ENCODE assay signal across 20 cellular contexts in the genomic region with DNA sequence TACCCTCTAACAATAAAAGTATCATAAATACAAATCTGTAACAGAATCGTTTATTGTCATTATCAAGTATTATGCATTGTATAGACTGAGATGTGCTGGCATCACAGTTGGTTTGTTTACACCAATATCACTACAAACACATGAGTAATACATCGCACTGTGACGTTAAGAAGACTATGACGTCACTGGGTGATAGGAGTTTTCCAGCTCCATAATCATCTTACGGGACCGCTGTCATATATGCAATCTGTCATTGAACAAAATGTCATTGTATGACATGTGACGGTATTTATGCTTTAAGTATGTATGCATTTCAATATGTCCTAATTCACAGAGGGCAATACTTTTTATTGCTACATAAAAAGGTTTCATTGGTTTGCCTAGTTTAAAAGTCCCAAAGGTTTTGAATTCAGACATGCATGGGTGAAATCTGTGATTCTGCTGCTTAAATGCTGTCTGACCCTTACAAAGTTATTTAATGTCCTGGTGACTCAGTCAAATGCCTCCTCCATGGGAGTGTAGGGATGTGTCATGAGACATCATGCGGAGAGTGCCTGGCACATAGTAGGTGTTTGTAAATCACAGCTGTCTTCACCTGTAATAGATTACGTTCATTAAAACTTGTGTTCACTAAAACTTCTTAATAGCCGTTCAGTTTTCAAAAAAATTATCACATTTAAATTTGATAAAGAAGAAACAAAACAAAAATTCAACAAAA.
"Had no signal": no experiment of that assay in that cellular context is flagged by ENCODE, and none has a peak within 500 bp of the region (broad histone marks: within the 10 kb centered on the region; RNA-seq: fewer than 3 reads in every experiment).

No MANE protein-coding gene starts in this region.

- ATAC-seq: effector memory CD8-positive, alpha-beta T cell; foreskin keratinocyte; left lobe of liver; naive thymus-derived CD4-positive, alpha-beta T cell; stimulated activated memory B cell treated with anti-CD40 and anti-IgM and Interleukin-4, amounts not matched to agents 10 μg/mL and 1 μg/mL and 100 μg/mL, for 72 hours; stimulated activated naive CD8-positive, alpha-beta T cell treated with anti-CD3 and anti-CD28 coated beads, Interleukin-15, amount 100 ng/mL, for 72 hours; upper lobe of right lung had no signal

- H3K4me1 ChIP-seq: foreskin keratinocyte, right atrium auricular region, testis, tibial nerve, upper lobe of right lung, vagina had no signal

- DNase-seq: effector memory CD8-positive, alpha-beta T cell; erythroblast; foreskin keratinocyte; head of caudate nucleus; kidney; mammary epithelial cell; naive thymus-derived CD4-positive, alpha-beta T cell; posterior cingulate gyrus; stimulated activated CD4-positive, alpha-beta T cell treated with anti-CD3 and anti-CD28 coated beads, Interleukin-4, amount 100 ng/mL, for 1 hour; stimulated activated naive CD8-positive, alpha-beta T cell treated with anti-CD3 and anti-CD28 coated beads, Interleukin-15, amount 100 ng/mL, for 72 hours; testis; upper lobe of right lung had no signal

- FAIRE-seq: colon, kidney had no signal

- H3K27ac ChIP-seq: foreskin keratinocyte, hepatocyte, right atrium auricular region, testis, tibial nerve, upper lobe of right lung, vagina had no signal

- H2AFZ ChIP-seq: hepatocyte had no signal

- H3K4me2 ChIP-seq: hepatocyte, smooth muscle cell had no signal

- H3K9me3 ChIP-seq: right atrium auricular region, testis, tibial nerve, upper lobe of right lung, vagina had no signal

- H3K36me3 ChIP-seq: right atrium auricular region, tibial nerve, upper lobe of right lung, vagina had no signal

- H3K79me2 ChIP-seq: hepatocyte had no signal

- H3K4me3 ChIP-seq: hepatocyte, right atrium auricular region, smooth muscle cell, testis, tibial nerve, upper lobe of right lung, vagina had no signal

- H3K27me3 ChIP-seq: foreskin keratinocyte, right atrium auricular region, testis, upper lobe of right lung, vagina had no signal
